In the genomic region with DNA sequence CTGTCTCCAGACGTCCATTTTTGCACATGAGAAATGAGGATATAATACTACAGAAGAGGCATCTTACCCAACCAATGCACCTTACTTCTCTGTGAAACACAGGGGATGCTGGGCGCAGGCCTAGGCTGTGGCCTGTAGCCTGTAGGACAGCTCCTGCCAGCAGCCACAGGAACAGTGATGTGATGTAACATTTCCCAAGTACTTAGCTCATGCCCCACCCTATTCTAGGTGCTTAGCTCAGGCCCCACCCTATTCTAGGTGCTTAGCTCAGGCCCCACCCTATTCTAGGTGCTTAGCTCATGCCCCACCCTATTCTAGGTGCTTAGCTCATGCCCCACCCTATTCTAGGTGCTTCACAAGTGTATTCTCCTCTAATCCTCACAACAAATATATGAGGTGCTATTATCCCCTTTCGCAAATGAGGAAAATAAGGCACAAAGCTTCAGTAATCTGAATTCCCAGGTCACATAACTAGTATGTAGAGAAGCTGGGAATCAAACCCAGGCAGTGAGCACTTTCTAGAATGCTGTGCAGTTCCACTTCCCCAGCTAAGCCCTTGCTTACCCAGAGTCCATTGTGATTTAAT, we compare ENCODE assay signal across 35 cellular contexts. TPM values are rescaled to one million over a fixed set of nuclear protein-coding genes. Genes with fewer than 3 reads are reported as not detected.
"Had no signal": no experiment of that assay in that cellular context is flagged by ENCODE, and none has a peak within 500 bp of the region (broad histone marks: within the 10 kb centered on the region; RNA-seq: fewer than 3 reads in every experiment).

No MANE protein-coding gene starts in this region.

- ATAC-seq: activated CD4-positive, CD25-positive, alpha-beta regulatory T cell treated with anti-CD3 and anti-CD28 coated beads, Interleukin-2, amount 50 U/mL, for 24 hours; body of pancreas; right lobe of liver; stimulated activated naive CD8-positive, alpha-beta T cell treated with anti-CD3 and anti-CD28 coated beads, Interleukin-15, Interleukin-2, amounts not matched to agents 100 U/mL and 50 U/mL, for 24 hours; T-helper 17 cell had no signal

- DNase-seq: activated CD4-positive, alpha-beta T cell treated with anti-CD3 and anti-CD28 coated beads for 48 hours; activated CD4-positive, alpha-beta T cell treated with anti-CD3 and anti-CD28 coated beads, Interleukin-2, amount 50 U/mL, for 48 hours; activated CD8-positive, alpha-beta memory T cell treated with anti-CD3 and anti-CD28 coated beads for 24 hours; activated effector memory CD4-positive, alpha-beta T cell treated with Interleukin-2 at 50 U/mL for 16 hours; activated naive CD4-positive, alpha-beta T cell treated with Interleukin-2 at 50 U/mL for 16 hours; activated naive CD8-positive, alpha-beta T cell treated with anti-CD3 and anti-CD28 coated beads for 36 hours; adrenal gland; body of pancreas; kidney glomerular epithelial cell; left ventricle myocardium inferior; naive B cell; nephron progenitor cell; right lobe of liver; stimulated activated CD4-positive, alpha-beta T cell treated with anti-CD3 and anti-CD28 coated beads, Interleukin-12 subunit alpha, Interleukin-12 subunit beta, amount 100 ng/mL, for 4 hours; stimulated activated CD4-positive, alpha-beta T cell treated with anti-CD3 and anti-CD28 coated beads, Interleukin-4, amount 100 ng/mL, for 1 hour; stimulated activated naive CD8-positive, alpha-beta T cell treated with anti-CD3 and anti-CD28 coated beads, Interleukin-15, Interleukin-2, amounts not matched to agents 100 U/mL and 50 U/mL, for 24 hours; T-helper 17 cell; T1000; testis; trophoblast cell; uterus; WERI-Rb-1 had no signal

- H3K9me3 ChIP-seq: adrenal gland, body of pancreas, esophagus muscularis mucosa, left ventricle myocardium inferior, neutrophil, right lobe of liver, testis, uterus had no signal

- H3K4me1 ChIP-seq: uterus had no signal

- H3K27ac ChIP-seq: adrenal gland, body of pancreas, esophagus muscularis mucosa, left ventricle myocardium inferior, neutrophil, right lobe of liver, testis, uterus, WERI-Rb-1 had no signal

- H3K36me3 ChIP-seq: adrenal gland, esophagus muscularis mucosa, left ventricle myocardium inferior, neutrophil, right lobe of liver, uterus, WERI-Rb-1 had no signal

- FAIRE-seq: endothelial cell of umbilical vein, frontal cortex had no signal

- H3K4me3 ChIP-seq: adrenal gland, body of pancreas, esophagus muscularis mucosa, left ventricle myocardium inferior, right lobe of liver, testis, uterus had no signal

RNA-seq across cellular contexts. Expression of gene TTC24, which starts 7.5 kb away (rescaled TPM):
- total RNA-seq: adrenal gland, body of pancreas, cardiac septum, chondrocyte, endothelial cell of umbilical vein, esophagus muscularis mucosa, frontal cortex, left ventricle myocardium inferior, lung microvascular endothelial cell, mesenteric fat pad, osteocyte, progenitor cell of endocrine pancreas, renal cortical epithelial cell, skeletal muscle tissue, testis, uterus had no signal

RNA-seq across cellular contexts. Expression of gene IQGAP3, which starts 14.6 kb away (rescaled TPM):
- total RNA-seq: T-helper 17 cell had no signal

RNA-seq across cellular contexts. Expression of gene HAPLN2, which starts 32.2 kb away (rescaled TPM):
- total RNA-seq: activated naive CD8-positive, alpha-beta T cell treated with anti-CD3 and anti-CD28 coated beads for 36 hours; body of pancreas; chondrocyte; endothelial cell of umbilical vein; lung microvascular endothelial cell; renal cortical epithelial cell; right lobe of liver had no signal
